8 cellular contexts compared by ENCODE assay signal in genomic region chr20:32110173-32110704, GRCh38.
DNase-seq lines count a peak whose midpoint lies in the region; ATAC-seq and TF ChIP-seq lines count a peak whose summit lies in the region.

No MANE protein-coding gene starts in this region.

- H3K4me3 ChIP-seq in foreskin fibroblast (ENCODE audit: low read depth in 1 of 2, low read length in 2 of 2) (peak overlapping the region; percentile 70 to 90), skin epidermis (peak overlapping the region; percentile 80 to 95 (median 87))

- peak overlapping the region; percentile 87 to 100 (median 99) for H3K27ac ChIP-seq in skin epidermis

- TF ChIP-seq CTCF in foreskin fibroblast (IDR thresholded peaks at IDR 0.05; ENCODE audit: low read depth, low read length) (no peak), GM10248 (IDR thresholded peaks at IDR 0.05; ENCODE audit: control extremely low read depth, extremely low read depth, low read depth, missing control alignments) (no peak)

- POLR2A ChIA-PET in GM10248 (lab: Yijun Ruan, JAX), result interaction anchor here (1.0 to 1.3 kb wide), 2 partner anchors 19 to 158 kb away, joined by 3 to 8 read pairs; partner anchors contain the start of gene PDRG1

- DNase-seq in activated T-cell treated with anti-CD3 and anti-CD28 coated beads for 48 hours (ENCODE audit: low read depth) (peak; percentile 8), SW480 (ENCODE audit: low spot score) (peak; percentile 43), foreskin fibroblast (no peak), D341Med (ENCODE audit: low spot score) (no peak), GM10248 (ENCODE audit: extremely low spot score) (no peak)
- no peak for DNase-seq in activated T-cell treated with anti-CD3 and anti-CD28 coated beads, Interleukin-2, amount 50 U/mL, for 1 hour

- ATAC-seq in GM21717 (IDR thresholded peaks at IDR 0.05; ENCODE audit: unreplicated experiment), result no peak

- CTCF ChIA-PET in GM10248 (lab: Yijun Ruan, JAX), result interaction anchor here (1.0 to 2.1 kb wide), 5 partner anchors 8 to 213 kb away, joined by 3 to 13 read pairs (median 3); no protein-coding TSS in a partner anchor

Comparison
In these comparisons a context has a peak if more than half of its experiments do, and no peak if none do; other contexts are left out.
1. DNase-seq: peak in activated T-cell treated with anti-CD3 and anti-CD28 coated beads for 48 hours (single experiment) and SW480 (single experiment); none in activated T-cell treated with anti-CD3 and anti-CD28 coated beads, Interleukin-2, amount 50 U/mL, for 1 hour (single experiment), foreskin fibroblast (0 of 2), D341Med (single experiment) and GM10248 (single experiment).